Comparison of ENCODE assay signal across 1 cellular context in the genomic region with DNA sequence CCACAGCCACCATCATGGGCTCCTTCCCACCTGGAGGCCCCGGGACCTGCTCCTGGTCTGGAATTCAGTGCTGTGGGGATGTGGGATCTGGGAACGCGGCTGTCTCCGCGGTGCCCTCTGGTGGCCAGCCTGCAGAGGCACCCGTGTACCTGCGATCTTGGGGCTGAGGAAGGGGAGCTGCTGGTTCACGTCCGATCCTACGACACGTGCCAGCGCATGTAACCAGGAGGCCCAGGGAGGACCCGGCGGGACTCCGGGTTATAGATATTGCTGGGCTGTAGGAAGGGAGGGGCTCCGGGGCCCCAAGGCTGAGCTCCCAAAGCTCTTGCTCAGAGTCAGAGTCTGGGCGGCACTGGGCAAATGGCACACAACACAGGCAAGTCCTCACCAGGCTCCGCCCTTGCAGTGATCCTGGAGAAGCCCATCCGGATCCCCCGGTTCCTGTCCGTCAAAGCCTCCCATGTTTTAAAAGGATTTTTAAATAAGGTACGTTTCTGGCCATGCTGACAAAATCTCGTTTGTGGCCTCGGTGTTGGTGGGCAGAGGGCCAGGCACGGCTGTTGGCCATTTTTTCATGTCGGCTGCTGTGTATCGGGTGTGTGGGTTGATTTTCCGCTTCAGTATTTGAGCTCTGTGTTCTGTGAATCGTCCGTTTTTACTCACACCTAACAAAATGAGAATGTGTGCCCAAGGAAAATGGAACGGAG.
TF ChIP-seq lines count a peak whose summit lies in the region.

No MANE protein-coding gene starts in this region.

TF ChIP-seq in HEK293, 187 proteins besides CTCF, POLR2A, EP300 and RAD21 (continued from another document):
- TF ChIP-seq, protein P1, sequence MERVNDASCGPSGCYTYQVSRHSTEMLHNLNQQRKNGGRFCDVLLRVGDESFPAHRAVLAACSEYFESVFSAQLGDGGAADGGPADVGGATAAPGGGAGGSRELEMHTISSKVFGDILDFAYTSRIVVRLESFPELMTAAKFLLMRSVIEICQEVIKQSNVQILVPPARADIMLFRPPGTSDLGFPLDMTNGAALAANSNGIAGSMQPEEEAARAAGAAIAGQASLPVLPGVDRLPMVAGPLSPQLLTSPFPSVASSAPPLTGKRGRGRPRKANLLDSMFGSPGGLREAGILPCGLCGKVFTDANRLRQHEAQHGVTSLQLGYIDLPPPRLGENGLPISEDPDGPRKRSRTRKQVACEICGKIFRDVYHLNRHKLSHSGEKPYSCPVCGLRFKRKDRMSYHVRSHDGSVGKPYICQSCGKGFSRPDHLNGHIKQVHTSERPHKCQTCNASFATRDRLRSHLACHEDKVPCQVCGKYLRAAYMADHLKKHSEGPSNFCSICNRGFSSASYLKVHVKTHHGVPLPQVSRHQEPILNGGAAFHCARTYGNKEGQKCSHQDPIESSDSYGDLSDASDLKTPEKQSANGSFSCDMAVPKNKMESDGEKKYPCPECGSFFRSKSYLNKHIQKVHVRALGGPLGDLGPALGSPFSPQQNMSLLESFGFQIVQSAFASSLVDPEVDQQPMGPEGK (tag by site-specific recombination; IDR thresholded peaks at IDR 0.05), result peak; percentile 23; the same call in 1 of the 2 replicates
- TF ChIP-seq, protein P2, sequence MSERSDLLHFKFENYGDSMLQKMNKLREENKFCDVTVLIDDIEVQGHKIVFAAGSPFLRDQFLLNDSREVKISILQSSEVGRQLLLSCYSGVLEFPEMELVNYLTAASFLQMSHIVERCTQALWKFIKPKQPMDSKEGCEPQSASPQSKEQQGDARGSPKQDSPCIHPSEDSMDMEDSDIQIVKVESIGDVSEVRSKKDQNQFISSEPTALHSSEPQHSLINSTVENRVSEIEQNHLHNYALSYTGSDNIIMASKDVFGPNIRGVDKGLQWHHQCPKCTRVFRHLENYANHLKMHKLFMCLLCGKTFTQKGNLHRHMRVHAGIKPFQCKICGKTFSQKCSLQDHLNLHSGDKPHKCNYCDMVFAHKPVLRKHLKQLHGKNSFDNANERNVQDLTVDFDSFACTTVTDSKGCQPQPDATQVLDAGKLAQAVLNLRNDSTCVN (tag by site-specific recombination; optimal IDR thresholded peaks at IDR 0.05), result peak; percentile 33
- TF ChIP-seq ZBTB7A (tag by site-specific recombination; IDR thresholded peaks at IDR 0.05; ENCODE audit: low read depth) (no peak), ZNF2 (tag by site-specific recombination; IDR thresholded peaks at IDR 0.05) (peak; percentile 39; the same call in 1 of the 2 replicates), ZNF555 (tag by site-specific recombination; conservative IDR thresholded peaks at IDR 0.05) (no peak), ZIC2 (tag by site-specific recombination; IDR thresholded peaks at IDR 0.05) (0 out of 2 replicates have a peak, but pooled peaks have one; percentile 11), ZNF302 (tag by site-specific recombination; IDR thresholded peaks at IDR 0.05; ENCODE audit: low read depth) (no peak), ZNF600 (tag by site-specific recombination; IDR thresholded peaks at IDR 0.05) (peak; percentile 95), KLF8 (tag by site-specific recombination; IDR thresholded peaks at IDR 0.05) (peak; percentile 43; the same call in 1 of the 2 replicates), ZFP37 (tag by site-specific recombination; IDR thresholded peaks at IDR 0.05) (no peak), IKZF3 (tag by site-specific recombination; IDR thresholded peaks at IDR 0.05) (peak; percentile 96), SP7 (tag by site-specific recombination; IDR thresholded peaks at IDR 0.05) (peak; percentile 31; the same call in 1 of the 2 replicates)
- TF ChIP-seq, protein P3, sequence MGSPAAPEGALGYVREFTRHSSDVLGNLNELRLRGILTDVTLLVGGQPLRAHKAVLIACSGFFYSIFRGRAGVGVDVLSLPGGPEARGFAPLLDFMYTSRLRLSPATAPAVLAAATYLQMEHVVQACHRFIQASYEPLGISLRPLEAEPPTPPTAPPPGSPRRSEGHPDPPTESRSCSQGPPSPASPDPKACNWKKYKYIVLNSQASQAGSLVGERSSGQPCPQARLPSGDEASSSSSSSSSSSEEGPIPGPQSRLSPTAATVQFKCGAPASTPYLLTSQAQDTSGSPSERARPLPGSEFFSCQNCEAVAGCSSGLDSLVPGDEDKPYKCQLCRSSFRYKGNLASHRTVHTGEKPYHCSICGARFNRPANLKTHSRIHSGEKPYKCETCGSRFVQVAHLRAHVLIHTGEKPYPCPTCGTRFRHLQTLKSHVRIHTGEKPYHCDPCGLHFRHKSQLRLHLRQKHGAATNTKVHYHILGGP (tag by site-specific recombination; IDR thresholded peaks at IDR 0.05), result no peak
